In genomic region chr9:94805585-94805984, GRCh38 we compare ENCODE assay signal across 9 cellular contexts.
DNase-seq lines count a peak whose midpoint lies in the region; ATAC-seq and TF ChIP-seq lines count a peak whose summit lies in the region.
"Had no signal": no experiment of that assay in that cellular context is flagged by ENCODE, and none has a peak within 500 bp of the region (broad histone marks: within the 10 kb centered on the region; RNA-seq: fewer than 3 reads in every experiment).

No MANE protein-coding gene starts in this region.

- H3K9ac ChIP-seq in Loucy (ENCODE audit: low read depth, low read length, poor library complexity, severe bottlenecking), result no peak overlapping the region
- no peak overlapping the region for H3K9ac ChIP-seq in MM.1S (ENCODE audit: low read length)

- H3F3A ChIP-seq in Loucy (ENCODE audit: low read depth), result no peaks in the 10 kb centered on the region
- H3F3A ChIP-seq in MM.1S (ENCODE audit: insufficient read depth, low read length), result no peaks in the 10 kb centered on the region

- intact Hi-C loops in body of pancreas (cut with DNase I) (loop anchor here (10.0 kb wide), 1 partner anchor 49 kb away; no protein-coding TSS in a partner anchor), lower lobe of right lung (cut with DNase I) (no loop called here)

- H3K4me3 ChIP-seq in Loucy (ENCODE audit: low read length, poor library complexity, severe bottlenecking) (no peak overlapping the region), body of pancreas (no peak overlapping the region), lower lobe of right lung (no peak overlapping the region), MM.1S (ENCODE audit: low read length) (no peak overlapping the region)

- H4K20me1 ChIP-seq in Loucy (ENCODE audit: insufficient read depth, low read length, poor library complexity, severe bottlenecking) (no peaks in the 10 kb centered on the region), MM.1S (ENCODE audit: insufficient read depth, low read length) (no peaks in the 10 kb centered on the region)

- TF ChIP-seq POLR2A in body of pancreas (IDR thresholded peaks at IDR 0.05), result no peak

- H2AFZ ChIP-seq in Loucy (ENCODE audit: low read length) (peak overlapping the region; percentile 54; the same call in 1 of the 2 replicates), MM.1S (ENCODE audit: low read length) (no peak overlapping the region)

- peaks cover 10% of the 10 kb centered on the region for H3K4me1 Mint-ChIP-seq in activated T-helper 17 cell treated with anti-CD3 and anti-CD28 coated beads, Interleukin-2, amount 50 U/mL, for 72 hours

- no peak for TF ChIP-seq CTCF in 22Rv1 (IDR thresholded peaks at IDR 0.05)
- no peak for TF ChIP-seq CTCF in Loucy (conservative IDR thresholded peaks at IDR 0.05; ENCODE audit: low read length)
- TF ChIP-seq CTCF in body of pancreas (IDR thresholded peaks at IDR 0.05), result no peak
- TF ChIP-seq CTCF in lower lobe of right lung (IDR thresholded peaks at IDR 0.05), result no peak
- TF ChIP-seq CTCF in MM.1S (IDR thresholded peaks at IDR 0.05; ENCODE audit: low read length), result no peak

- DNase-seq in body of pancreas (no peak), lower lobe of right lung (no peak), MM.1S (no peak)
- DNase-seq in effector CD8-positive, alpha-beta T cell (lab: John Stamatoyannopoulos, UW), result no peak
- DNase-seq: Caco-2 had no signal

- H3K9me3 Mint-ChIP-seq in activated T-helper 17 cell treated with anti-CD3 and anti-CD28 coated beads, Interleukin-2, amount 50 U/mL, for 72 hours, result no peaks in the 10 kb centered on the region

- H3K27me3 ChIP-seq in Loucy (ENCODE audit: insufficient read depth, low read length, poor library complexity, severe bottlenecking) (no peaks in the 10 kb centered on the region), body of pancreas (no peaks in the 10 kb centered on the region), lower lobe of right lung (ENCODE audit: low read depth) (no peaks in the 10 kb centered on the region), MM.1S (replicated peaks; ENCODE audit: insufficient read depth, low read length) (no peaks in the 10 kb centered on the region)

- H3K4me2 ChIP-seq in Loucy (ENCODE audit: low read depth, low read length, poor library complexity, severe bottlenecking) (peak overlapping the region; percentile 37), MM.1S (ENCODE audit: low read depth, low read length) (no peak overlapping the region)

- 31 to 56% methylated on average over 3 of the region's 3 CpGs for WGBS in body of pancreas, 2 donors

- H3K27me3 Mint-ChIP-seq in activated T-helper 17 cell treated with anti-CD3 and anti-CD28 coated beads, Interleukin-2, amount 50 U/mL, for 72 hours, result no peaks in the 10 kb centered on the region

- H3K4me1 ChIP-seq in Loucy (ENCODE audit: insufficient read depth, low read length, poor library complexity, severe bottlenecking) (peaks cover 34% of the 10 kb centered on the region), body of pancreas (peaks cover 27% of the 10 kb centered on the region), lower lobe of right lung (peaks cover 40% of the 10 kb centered on the region), MM.1S (ENCODE audit: low read length) (0 out of 2 replicates have a peak, but pooled peaks cover 11% of the 10 kb centered on the region)

- H3K27ac ChIP-seq in 22Rv1, result peak overlapping the region; percentile 73
- peak overlapping the region in 2 of 4 donors; percentile 49 to 63 for H3K27ac ChIP-seq in body of pancreas
- peak overlapping the region; percentile 81 for H3K27ac ChIP-seq in lower lobe of right lung
- no peak overlapping the region for H3K27ac ChIP-seq in MM.1S (ENCODE audit: low read length)

- H3K36me3 ChIP-seq in Loucy (ENCODE audit: insufficient read depth, low read length) (peaks cover 12% of the 10 kb centered on the region; the same call in 1 of the 2 replicates), body of pancreas (replicated peaks in 1 of 2; ENCODE audit: insufficient read depth in 1 of 2, low read depth in 2 of 2) (no peaks in the 10 kb centered on the region), lower lobe of right lung (no peaks in the 10 kb centered on the region), MM.1S (replicated peaks; ENCODE audit: insufficient read depth, low read length) (no peaks in the 10 kb centered on the region)

- H3K9me2 ChIP-seq in Loucy (replicated peaks; ENCODE audit: low read depth, low read length), result no peaks in the 10 kb centered on the region
- no peaks in the 10 kb centered on the region for H3K9me2 ChIP-seq in MM.1S (replicated peaks; ENCODE audit: insufficient read depth, low read length)

- H3K79me2 ChIP-seq in Loucy (ENCODE audit: insufficient read depth, low read length), result no peaks in the 10 kb centered on the region
- no peaks in the 10 kb centered on the region for H3K79me2 ChIP-seq in MM.1S (ENCODE audit: low read length)

- peaks cover 41% of the 10 kb centered on the region for H3K36me3 Mint-ChIP-seq in activated T-helper 17 cell treated with anti-CD3 and anti-CD28 coated beads, Interleukin-2, amount 50 U/mL, for 72 hours (ENCODE audit: low read depth)

- H3K27ac Mint-ChIP-seq in activated T-helper 17 cell treated with anti-CD3 and anti-CD28 coated beads, Interleukin-2, amount 50 U/mL, for 72 hours, result no peak overlapping the region

- H3K4me3 Mint-ChIP-seq in activated T-helper 17 cell treated with anti-CD3 and anti-CD28 coated beads, Interleukin-2, amount 50 U/mL, for 72 hours, result no peak overlapping the region

- ATAC-seq in body of pancreas (peak; percentile 72), lower lobe of right lung (peak; percentile 91 to 94), HG03521 (IDR thresholded peaks at IDR 0.05; ENCODE audit: unreplicated experiment) (no peak)
- no peak for ATAC-seq in activated T-helper 17 cell treated with anti-CD3 and anti-CD28 coated beads, Interleukin-2, amount 50 U/mL, for 72 hours (replicated peaks)

- H3K9me3 ChIP-seq in Loucy (ENCODE audit: insufficient read depth, low read depth, low read length), result no peaks in the 10 kb centered on the region
- no peaks in the 10 kb centered on the region for H3K9me3 ChIP-seq in body of pancreas
- H3K9me3 ChIP-seq in lower lobe of right lung, result no peaks in the 10 kb centered on the region
- no peaks in the 10 kb centered on the region for H3K9me3 ChIP-seq in MM.1S (replicated peaks; ENCODE audit: insufficient read depth, low read length)
- H3K9me3 ChIP-seq: Caco-2 had no signal

Comparison
In these comparisons a context has a peak if more than half of its experiments do, and no peak if none do; other contexts are left out.
1. ATAC-seq: peak in body of pancreas (single experiment) and lower lobe of right lung (2 of 2); none in activated T-helper 17 cell treated with anti-CD3 and anti-CD28 coated beads, Interleukin-2, amount 50 U/mL, for 72 hours (single experiment) and HG03521 (single experiment).